ENCODE assay signal across 24 cellular contexts in genomic region chr10:13969118-13969791, GRCh38.
A peak's percentile ranks its signal among the peaks of the same experiment; 100 is the strongest.
DNase-seq lines count a peak whose midpoint lies in the region; ATAC-seq and TF ChIP-seq lines count a peak whose summit lies in the region.
"Had no signal": no experiment of that assay in that cellular context is flagged by ENCODE, and none has a peak within 500 bp of the region (broad histone marks: within the 10 kb centered on the region; RNA-seq: fewer than 3 reads in every experiment).

No MANE protein-coding gene starts in this region.

- H3K9me3 Mint-ChIP-seq in WTC11, result no peaks in the 10 kb centered on the region
- H3K9me3 Mint-ChIP-seq: activated CD4-positive, alpha-beta memory T cell treated with anti-CD3 and anti-CD28 coated beads, Interleukin-2, amount 10 ng/mL, durations not matched to agents 7 days and 5 days; nephron progenitor cell; stimulated activated naive B cell treated with anti-CD40 and anti-IgM and Interleukin-4, amounts not matched to agents 10 μg/mL and 1 μg/mL and 100 μg/mL, for 72 hours had no signal

- H3K27me3 Mint-ChIP-seq in WTC11 (ENCODE audit: low read depth), result no peaks in the 10 kb centered on the region
- H3K27me3 Mint-ChIP-seq: activated CD4-positive, alpha-beta memory T cell treated with anti-CD3 and anti-CD28 coated beads, Interleukin-2, amount 10 ng/mL, durations not matched to agents 7 days and 5 days had no signal

- H3K36me3 Mint-ChIP-seq in WTC11, result no peaks in the 10 kb centered on the region
- H3K36me3 Mint-ChIP-seq: stimulated activated naive B cell treated with anti-CD40 and anti-IgM and Interleukin-4, amounts not matched to agents 10 μg/mL and 1 μg/mL and 100 μg/mL, for 72 hours had no signal

- no peak overlapping the region for H3K27ac ChIP-seq in substantia nigra (ENCODE audit: low read depth, low read length, poor library complexity, severe bottlenecking)
- H3K27ac ChIP-seq: thyroid gland, WERI-Rb-1 had no signal

- no peak overlapping the region for H3K27ac Mint-ChIP-seq in WTC11
- H3K27ac Mint-ChIP-seq: activated CD4-positive, alpha-beta memory T cell treated with anti-CD3 and anti-CD28 coated beads, Interleukin-2, amount 10 ng/mL, durations not matched to agents 7 days and 5 days; nephron progenitor cell; progenitor cell of endocrine pancreas; stimulated activated naive B cell treated with anti-CD40 and anti-IgM and Interleukin-4, amounts not matched to agents 10 μg/mL and 1 μg/mL and 100 μg/mL, for 72 hours had no signal

- H3K4me1 Mint-ChIP-seq in WTC11, result peaks cover 33% of the 10 kb centered on the region
- H3K4me1 Mint-ChIP-seq: activated CD4-positive, alpha-beta memory T cell treated with anti-CD3 and anti-CD28 coated beads, Interleukin-2, amount 10 ng/mL, durations not matched to agents 7 days and 5 days had no signal

- H3K4me3 Mint-ChIP-seq in WTC11, result no peak overlapping the region
- H3K4me3 Mint-ChIP-seq: activated CD4-positive, alpha-beta memory T cell treated with anti-CD3 and anti-CD28 coated beads, Interleukin-2, amount 10 ng/mL, durations not matched to agents 7 days and 5 days; nephron progenitor cell; stimulated activated naive B cell treated with anti-CD40 and anti-IgM and Interleukin-4, amounts not matched to agents 10 μg/mL and 1 μg/mL and 100 μg/mL, for 72 hours had no signal

- CTCF ChIA-PET in WTC11 (lab: Charles Lee), result no interaction called here

- peak; percentile 75 for DNase-seq in Daoy (ENCODE audit: low read depth)
- DNase-seq in LHCN-M2 (ENCODE audit: low read depth), result peak; percentile 63
- no peak for DNase-seq in WTC11 (ENCODE audit: low spot score)
- peak; percentile 64 for DNase-seq in islet precursor cell
- DNase-seq in stimulated activated CD4-positive, alpha-beta T cell treated with anti-CD3 and anti-CD28 coated beads, Interleukin-12 subunit alpha, Interleukin-12 subunit beta, amount 100 ng/mL, for 4 hours, result no peak
- no peak for DNase-seq in substantia nigra (lab: John Stamatoyannopoulos, UW)
- DNase-seq: activated CD4-positive, alpha-beta memory T cell treated with anti-CD3 and anti-CD28 coated beads, Interleukin-2, amount 10 ng/mL, durations not matched to agents 7 days and 5 days; activated naive CD4-positive, alpha-beta T cell treated with Interleukin-2 at 50 U/mL for 16 hours; activated T-cell treated with anti-CD3 and anti-CD28 coated beads, Interleukin-2, amount 50 U/mL, for 1 hour; anterior cingulate cortex; DMS153; effector CD8-positive, alpha-beta T cell; H7; left cardiac atrium; NCI-H1436; NCI-H526 treated with DMSO at 0.1 percent for 48 hours; nephron progenitor cell; OCI-M1; stimulated activated naive B cell treated with anti-CD40 and anti-IgM and Interleukin-4, amounts not matched to agents 10 μg/mL and 1 μg/mL and 100 μg/mL, for 72 hours; thyroid gland; WERI-Rb-1 had no signal

- ATAC-seq in WTC11 (no peak), HG03175 (IDR thresholded peaks at IDR 0.05; ENCODE audit: unreplicated experiment) (no peak), HG02588 (IDR thresholded peaks at IDR 0.05; ENCODE audit: unreplicated experiment) (no peak)
- ATAC-seq: left cardiac atrium; stimulated activated naive B cell treated with anti-CD40 and anti-IgM and Interleukin-4, amounts not matched to agents 10 μg/mL and 1 μg/mL and 100 μg/mL, for 72 hours had no signal

- POLR2A ChIA-PET in WTC11 (lab: Charles Lee), result no interaction called here

- no peak for TF ChIP-seq CTCF in WTC11 (IDR thresholded peaks at IDR 0.05)

TF ChIP-seq in WTC11, 78 proteins besides CTCF, POLR2A, EP300 and RAD21:
- no peak for TF ChIP-seq JUN (CRISPR knock-in tag; IDR thresholded peaks at IDR 0.05)
- TF ChIP-seq ZNF121 (CRISPR knock-in tag; IDR thresholded peaks at IDR 0.05), result peak; percentile 84
- no peak for TF ChIP-seq FOXP4 (CRISPR knock-in tag; IDR thresholded peaks at IDR 0.05)
- TF ChIP-seq GTF2I (CRISPR knock-in tag; conservative IDR thresholded peaks at IDR 0.05), result 0 out of 2 replicates have a peak, but pooled peaks have one; percentile 47

Comparison
In these comparisons a context has a peak if more than half of its experiments do, and no peak if none do; other contexts are left out.
1. DNase-seq: peak in Daoy (single experiment), LHCN-M2 (single experiment) and islet precursor cell (single experiment); none in WTC11 (single experiment), stimulated activated CD4-positive, alpha-beta T cell treated with anti-CD3 and anti-CD28 coated beads, Interleukin-12 subunit alpha, Interleukin-12 subunit beta, amount 100 ng/mL, for 4 hours (single experiment) and substantia nigra (0 of 49).